In genomic region chr5:132017316-132017715, GRCh38 we compare ENCODE assay signal across 2 cellular contexts.
A peak's percentile ranks its signal among the peaks of the same experiment; 100 is the strongest.
TF ChIP-seq lines count a peak whose summit lies in the region.

No MANE protein-coding gene starts in this region.

TF ChIP-seq in HepG2, 621 proteins besides CTCF, POLR2A, EP300 and RAD21:
- TF ChIP-seq ZNF30 (CRISPR knock-in tag; IDR thresholded peaks at IDR 0.05) (no peak), CHD2 (IDR thresholded peaks at IDR 0.05; ENCODE audit: low read depth, low read length) (no peak), ZNF549 (CRISPR knock-in tag; IDR thresholded peaks at IDR 0.05) (no peak), NFAT5 (CRISPR knock-in tag; IDR thresholded peaks at IDR 0.05) (no peak), FIP1L1 (IDR thresholded peaks at IDR 0.05; ENCODE audit: borderline replicate concordance, insufficient read depth, low read depth, low read length) (no peak), CERS6 (CRISPR knock-in tag; IDR thresholded peaks at IDR 0.05) (no peak), MAFF (IDR thresholded peaks at IDR 0.05; ENCODE audit: low read depth, low read length) (peak; percentile 91), ZNF781 (CRISPR knock-in tag; IDR thresholded peaks at IDR 0.05; ENCODE audit: borderline replicate concordance, not compliant biosample characterization) (no peak), NFKBIZ (CRISPR knock-in tag; IDR thresholded peaks at IDR 0.05) (no peak), THAP7 (CRISPR knock-in tag; IDR thresholded peaks at IDR 0.05) (no peak), MTF1 (CRISPR knock-in tag; IDR thresholded peaks at IDR 0.05) (no peak), THYN1 (CRISPR knock-in tag; IDR thresholded peaks at IDR 0.05; ENCODE audit: borderline replicate concordance, low read depth) (no peak), RNF2 (conservative IDR thresholded peaks at IDR 0.05; ENCODE audit: low read depth) (no peak), MAFK (conservative IDR thresholded peaks at IDR 0.05 in 1 of 2, IDR thresholded peaks at IDR 0.05 in 1 of 2; ENCODE audit: low read length in 2 of 2) (peak; percentile 89 to 93)

TF ChIP-seq in GM12891, 5 proteins besides CTCF, POLR2A, EP300 and RAD21:
- TF ChIP-seq POLR2AphosphoS5 (IDR thresholded peaks at IDR 0.05; ENCODE audit: low read depth, low read length) (no peak), SPI1 (IDR thresholded peaks at IDR 0.05; ENCODE audit: low read depth, low read length) (no peak), PAX5 (IDR thresholded peaks at IDR 0.05; ENCODE audit: insufficient read depth, low read length, severe bottlenecking) (no peak), TAF1 (IDR thresholded peaks at IDR 0.05; ENCODE audit: low read depth, low read length) (no peak), POU2F2 (IDR thresholded peaks at IDR 0.05; ENCODE audit: low read depth, low read length) (no peak)
